8 cellular contexts compared by ENCODE assay signal in the genomic region with DNA sequence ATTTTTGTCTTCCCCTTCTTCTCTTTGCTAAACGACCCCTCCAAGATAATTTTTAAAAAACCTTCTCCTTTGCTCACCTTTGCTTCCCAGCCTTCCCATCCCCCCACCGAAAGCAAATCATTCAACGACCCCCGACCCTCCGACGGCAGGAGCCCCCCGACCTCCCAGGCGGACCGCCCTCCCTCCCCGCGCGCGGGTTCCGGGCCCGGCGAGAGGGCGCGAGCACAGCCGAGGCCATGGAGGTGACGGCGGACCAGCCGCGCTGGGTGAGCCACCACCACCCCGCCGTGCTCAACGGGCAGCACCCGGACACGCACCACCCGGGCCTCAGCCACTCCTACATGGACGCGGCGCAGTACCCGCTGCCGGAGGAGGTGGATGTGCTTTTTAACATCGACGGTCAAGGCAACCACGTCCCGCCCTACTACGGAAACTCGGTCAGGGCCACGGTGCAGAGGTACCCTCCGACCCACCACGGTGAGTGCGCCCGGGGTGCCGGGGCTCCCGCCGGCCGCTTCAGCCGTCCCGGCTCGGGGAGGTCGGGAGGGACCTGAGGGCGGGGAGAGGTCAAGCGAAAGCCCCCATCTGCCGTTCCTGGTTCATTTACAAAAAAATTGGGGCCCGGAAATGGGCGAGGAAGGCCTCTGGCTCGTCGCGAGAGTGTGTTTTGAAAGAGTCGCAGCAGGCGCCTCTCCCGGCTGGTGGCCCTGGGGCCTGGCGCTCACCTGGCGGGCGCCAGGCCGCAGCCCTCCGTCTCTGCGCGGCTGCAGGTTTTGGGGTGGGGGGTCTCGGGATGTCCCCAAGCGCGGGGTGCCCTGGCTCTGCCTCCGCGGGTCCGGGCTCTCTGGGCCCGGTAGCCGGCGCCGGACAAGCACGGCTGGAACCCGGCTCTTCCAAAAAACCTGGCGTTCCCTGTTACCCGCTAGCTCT. TPM values are rescaled to one million over a fixed set of nuclear protein-coding genes. Genes with fewer than 3 reads are reported as not detected.
DNase-seq lines count a peak whose midpoint lies in the region; ATAC-seq, FAIRE-seq and TF ChIP-seq lines count a peak whose summit lies in the region.

No MANE protein-coding gene starts in this region.

- peaks cover 53% of the 10 kb centered on the region for H3K27me3 Mint-ChIP-seq in activated B cell treated with CpG ODN at 0.5 μM for 24 hours

- no peaks in the 10 kb centered on the region for H3K36me3 ChIP-seq in psoas muscle (ENCODE audit: insufficient read depth in 1 of 2, low read depth in 1 of 2)

- H3K27me3 ChIP-seq in psoas muscle (ENCODE audit: insufficient read depth in 3 of 3, low read length in 2 of 3): peaks cover 0 to 97% (median 43%) of the 10 kb centered on the region in 3 donors

- POLR2A ChIA-PET in activated B cell treated with CpG ODN at 0.5 μM for 24 hours (lab: Charles Lee): interaction anchor here (0.6 kb wide), 1 partner anchor 8 kb away, joined by 4 read pairs; no protein-coding TSS in a partner anchor

- H3K4me3 Mint-ChIP-seq in activated B cell treated with CpG ODN at 0.5 μM for 24 hours: peak overlapping the region; percentile 77

- peaks cover 26% of the 10 kb centered on the region for H3K4me1 ChIP-seq in psoas muscle

- WGBS in psoas muscle, 3 donors: 11 to 17% (median 17%) methylated on average over 83 to 85 of the region's 85 CpGs

- ATAC-seq in activated B cell treated with CpG ODN at 0.5 μM for 24 hours (ENCODE audit: low read depth): no peak
- ATAC-seq in Right ventricle myocardium superior (ENCODE audit: poor library complexity): peak; percentile 12
- no peak for ATAC-seq in psoas muscle
- no peak for ATAC-seq in HG02973 (IDR thresholded peaks at IDR 0.05; ENCODE audit: unreplicated experiment)

- H3K4me1 Mint-ChIP-seq in activated B cell treated with CpG ODN at 0.5 μM for 24 hours: peaks cover 50% of the 10 kb centered on the region

- TF ChIP-seq CTCF in GM12864 (IDR thresholded peaks at IDR 0.05; ENCODE audit: low read depth, low read length, missing control alignments) (no peak), activated B cell treated with CpG ODN at 0.5 μM for 24 hours (IDR thresholded peaks at IDR 0.05) (no peak), psoas muscle (IDR thresholded peaks at IDR 0.05) (no peak)

- H3K36me3 Mint-ChIP-seq in activated B cell treated with CpG ODN at 0.5 μM for 24 hours (ENCODE audit: low read depth): no peaks in the 10 kb centered on the region

- no peaks in the 10 kb centered on the region for H3K9me3 ChIP-seq in psoas muscle

- intact Hi-C loops in activated B cell treated with CpG ODN at 0.5 μM for 24 hours (cut with micrococcal nuclease) (loop anchor here (10.0 kb wide), 4 partner anchors 181 to 1149 kb away; a partner anchor contains a TSS), Right ventricle myocardium superior (cut with DNase I) (no loop called here), psoas muscle (cut with DNase I) (no loop called here)

- H3K9me3 Mint-ChIP-seq in activated B cell treated with CpG ODN at 0.5 μM for 24 hours: no peaks in the 10 kb centered on the region

- H3K4me3 ChIP-seq in GM12864 (ENCODE audit: low read depth, low read length): peak overlapping the region; percentile 35
- peak overlapping the region; percentile 63 for H3K4me3 ChIP-seq in psoas muscle

- no peak for FAIRE-seq in urothelium cell line (lab: Jason Lieb, UNC)

- no peak overlapping the region for H3K27ac Mint-ChIP-seq in activated B cell treated with CpG ODN at 0.5 μM for 24 hours

- H3K27ac ChIP-seq in psoas muscle: peak overlapping the region; percentile 41

- CTCF ChIA-PET in activated B cell treated with CpG ODN at 0.5 μM for 24 hours (lab: Charles Lee): no interaction called here

- no peak for DNase-seq in GM12864 (ENCODE audit: low read depth)
- no peak for DNase-seq in activated B cell treated with CpG ODN at 0.5 μM for 24 hours
- DNase-seq in Right ventricle myocardium superior: no peak
- no peak for DNase-seq in psoas muscle
- DNase-seq in GDM1 (lab: John Stamatoyannopoulos, UW): no peak
- no peak for DNase-seq in urothelium cell line (ENCODE audit: low spot score)
- no peak for DNase-seq in middle frontal gyrus (ENCODE audit: extremely low spot score, low spot score)

RNA-seq across cellular contexts. Expression of a gene that starts 1.2 kb away (rescaled TPM):
- total RNA-seq in activated B cell treated with CpG ODN at 0.5 μM for 24 hours (0.34 and 0.53 TPM in 2 replicates), Right ventricle myocardium superior (0.83 TPM), psoas muscle (1 to 10 TPM in 2 of 4 donors, under 1 TPM in 2; 0.64 to 1.8 (median 0.89) TPM)
- polyA plus RNA-seq in psoas muscle: 1 to 10 TPM in 1 of 3 donors, under 1 TPM in 2; 0.64 to 1.2 (median 0.74) TPM
